ENCODE assay signal across 20 cellular contexts in the genomic region with DNA sequence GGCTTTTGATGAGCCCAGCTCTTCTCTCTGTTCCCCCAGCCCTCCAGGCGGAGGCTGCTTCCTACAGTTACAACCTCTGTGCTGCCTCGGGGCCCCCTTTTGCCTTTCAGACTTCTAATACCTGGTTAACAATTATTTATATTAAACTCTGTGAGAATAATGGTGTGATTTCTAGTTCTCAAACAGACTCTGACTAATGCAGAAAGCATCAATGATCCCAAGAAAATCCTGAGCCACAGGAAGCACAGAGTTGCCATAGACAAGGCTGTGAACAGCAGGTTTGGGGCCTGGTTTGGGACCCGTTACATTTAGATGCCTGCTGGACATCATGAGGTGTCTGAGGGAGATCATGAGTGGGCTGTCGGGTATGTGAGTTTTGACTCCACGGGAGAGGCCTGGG. TPM values are rescaled to one million over a fixed set of nuclear protein-coding genes. Genes with fewer than 3 reads are reported as not detected.
DNase-seq lines count a peak whose midpoint lies in the region; ATAC-seq, FAIRE-seq and TF ChIP-seq lines count a peak whose summit lies in the region.
"Had no signal": no experiment of that assay in that cellular context is flagged by ENCODE, and none has a peak within 500 bp of the region (broad histone marks: within the 10 kb centered on the region; RNA-seq: fewer than 3 reads in every experiment).

No MANE protein-coding gene starts in this region.

- no peak overlapping the region for H4K8ac ChIP-seq in IMR-90 (ENCODE audit: low read depth in 2 of 2, low read length in 2 of 2)

- no peaks in the 10 kb centered on the region for H3K79me1 ChIP-seq in IMR-90 (ENCODE audit: low read depth in 1 of 2, low read length in 2 of 2)

- no peak overlapping the region for H3K56ac ChIP-seq in IMR-90 (ENCODE audit: extremely low read depth, insufficient read depth, low read length)

- H3K9ac ChIP-seq in IMR-90 (ENCODE audit: low read depth, low read length) (no peak overlapping the region), GM12878 (ENCODE audit: control insufficient read depth, insufficient read depth, low read length) (no peak overlapping the region)

- FAIRE-seq in GM12878 (lab: Jason Lieb, UNC) (no peak), D721Med (lab: Jason Lieb, UNC) (no peak)

- H4K91ac ChIP-seq in IMR-90 (ENCODE audit: insufficient read depth, low read depth, low read length): no peak overlapping the region

- H3K4me1 Mint-ChIP-seq in neural crest cell: no peaks in the 10 kb centered on the region

- intact Hi-C loops in A673 (cut with micrococcal nuclease; ENCODE audit: unreplicated experiment): no loop called here
- intact Hi-C loops in IMR-90 (cut with micrococcal nuclease): no loop called here
- intact Hi-C loops in GM12878 (cut with micrococcal nuclease; ENCODE audit: unreplicated experiment): no loop called here

- TF ChIP-seq EP300 in GM12878 (IDR thresholded peaks at IDR 0.05; ENCODE audit: borderline replicate concordance in 1 of 2, control insufficient read depth in 1 of 2, low read depth in 2 of 2, low read length in 2 of 2): no peak

- H3K18ac ChIP-seq in IMR-90 (ENCODE audit: low read depth, low read length): no peak overlapping the region

- no peaks in the 10 kb centered on the region for H3K9me3 ChIP-seq in A673 (ENCODE audit: low read depth, low read length, poor library complexity, severe bottlenecking)
- no peaks in the 10 kb centered on the region for H3K9me3 ChIP-seq in IMR-90 (ENCODE audit: control insufficient read depth, insufficient read depth, low read length)
- H3K9me3 ChIP-seq in GM12878 (replicated peaks; ENCODE audit: control insufficient read depth, insufficient read depth, low read length): no peaks in the 10 kb centered on the region

- H2BK15ac ChIP-seq in IMR-90 (ENCODE audit: low read depth, low read length): no peak overlapping the region

- H2AFZ ChIP-seq in IMR-90 (replicated peaks; ENCODE audit: low read length, poor library complexity): peak overlapping the region; percentile 63
- H2AFZ ChIP-seq in GM12878 (ENCODE audit: control insufficient read depth, low read depth, low read length): no peak overlapping the region
- H2AFZ ChIP-seq: PC-9 had no signal

- no peak overlapping the region for H2BK20ac ChIP-seq in IMR-90 (ENCODE audit: low read depth, low read length)

- POLR2A ChIA-PET in A673 (lab: Charles Lee; ENCODE audit: low non-redundant PET): no interaction called here
- POLR2A ChIA-PET in IMR-90 (lab: Charles Lee; ENCODE audit: unreplicated experiment): no interaction called here
- POLR2A ChIA-PET in GM12878 (lab: Charles Lee): interaction anchor here (5.6 kb wide), 1 partner anchor 16 kb away, joined by 28 read pairs; no protein-coding TSS in a partner anchor

- no peak overlapping the region for H2BK5ac ChIP-seq in IMR-90 (ENCODE audit: low read depth, low read length, poor library complexity, severe bottlenecking)

- BruUV-seq in A673 (replicated peaks; lab: Mats Ljungman, UMichigan): no TSS peak
- no TSS peak for BruUV-seq in IMR-90 (replicated peaks; lab: Mats Ljungman, UMichigan)
- BruUV-seq in GM12878 (replicated peaks; lab: Mats Ljungman, UMichigan): no TSS peak

- H3K4me3 Mint-ChIP-seq in neural crest cell: no peak overlapping the region
- H3K4me3 Mint-ChIP-seq: CD14-positive monocyte, H9 had no signal

- DNase-seq in A673 (ENCODE audit: low spot score) (no peak), IMR-90 (peak; percentile 17), GM12878 (ENCODE audit: low read depth, low spot score) (no peak), neural crest cell (ENCODE audit: low read depth, low spot score) (no peak), RPMI8226 (no peak), NCI-H1092 treated with DMSO at 0.1 percent for 48 hours (lab: John Stamatoyannopoulos, UW) (no peak), D721Med (ENCODE audit: insufficient read length, low spot score) (no peak)
- DNase-seq: GF-D8, H9, KG1, NCI-H1417 treated with DMSO at 0.1 percent for 48 hours, NCI-H187 treated with DMSO at 0.1 percent for 48 hours, NCI-H2227 treated with DMSO at 0.1 percent for 48 hours, NCI-H510A treated with DMSO at 0.1 percent for 48 hours, NCI-H774, PC-9 had no signal

- H3K4me2 ChIP-seq in IMR-90 (ENCODE audit: low read depth, low read length) (no peak overlapping the region), GM12878 (ENCODE audit: control insufficient read depth, insufficient read depth) (peak overlapping the region; percentile 21)
- H3K4me2 ChIP-seq: PC-9 had no signal

- H2BK120ac ChIP-seq in IMR-90 (ENCODE audit: low read depth, low read length): no peak overlapping the region

- ATAC-seq in IMR-90 (ENCODE audit: low read depth): no peak
- no peak for ATAC-seq in GM12878
- no peak for ATAC-seq in HG03108 (IDR thresholded peaks at IDR 0.05; ENCODE audit: unreplicated experiment)

- H3K4me3 ChIP-seq in A673 (ENCODE audit: low read depth, low read length, poor library complexity, severe bottlenecking) (no peak overlapping the region), IMR-90 (ENCODE audit: insufficient read depth, low read depth, low read length) (no peak overlapping the region), GM12878 (no peak overlapping the region)
- H3K4me3 ChIP-seq: PC-9 had no signal

- H3K27me3 ChIP-seq in A673 (replicated peaks; ENCODE audit: insufficient read depth, low read depth, low read length, poor library complexity) (no peaks in the 10 kb centered on the region), IMR-90 (ENCODE audit: control insufficient read depth, insufficient read depth, low read length) (no peaks in the 10 kb centered on the region), GM12878 (replicated peaks in 1 of 2; ENCODE audit: control insufficient read depth in 2 of 2, insufficient read depth in 2 of 2, low read length in 1 of 2) (no peaks in the 10 kb centered on the region)

- no peaks in the 10 kb centered on the region for H3K36me3 ChIP-seq in A673 (ENCODE audit: insufficient read depth, low read length, poor library complexity, severe bottlenecking)
- no peaks in the 10 kb centered on the region for H3K36me3 ChIP-seq in IMR-90 (ENCODE audit: control insufficient read depth, insufficient read depth, low read length)
- H3K36me3 ChIP-seq in GM12878 (ENCODE audit: control insufficient read depth in 2 of 2, insufficient read depth in 2 of 2, low read length in 1 of 2): no peaks in the 10 kb centered on the region

- no peak overlapping the region for H3K4ac ChIP-seq in IMR-90 (ENCODE audit: low read depth, low read length)

- no peak overlapping the region for H3K14ac ChIP-seq in IMR-90 (replicated peaks; ENCODE audit: low read depth, low read length)

- in situ Hi-C loops in IMR-90 (cut with MboI; ENCODE audit: low sequenced_read_pairs) (no loop called here), GM12878 (cut with MboI) (no loop called here)

- WGBS in IMR-90 (ENCODE audit: extremely low coverage in 2 of 2, insufficient read length in 1 of 2), 2 experiments: no CpG with 5 or more reads among the region's 5 CpGs
- 94% methylated on average over 5 of the region's 5 CpGs for WGBS in GM12878 (ENCODE audit: insufficient coverage, insufficient replicate concordance, low lambda C conversion rate, missing lambda C conversion rate)

- dilution Hi-C loops in IMR-90 (cut with HindIII; ENCODE audit: low sequenced_read_pairs, unreplicated experiment): no loop called here

- H3K27ac ChIP-seq in A673 (ENCODE audit: low read depth, low read length, poor library complexity, severe bottlenecking) (peak overlapping the region; percentile 54), IMR-90 (ENCODE audit: insufficient read depth, low read length) (no peak overlapping the region), GM12878 (ENCODE audit: control insufficient read depth, insufficient read depth) (no peak overlapping the region)
- H3K27ac ChIP-seq: 22Rv1, PC-9 had no signal

- H3K36me3 Mint-ChIP-seq in neural crest cell (ENCODE audit: low read depth): no peaks in the 10 kb centered on the region
- H3K36me3 Mint-ChIP-seq: CD14-positive monocyte had no signal

- CTCF ChIA-PET in A673 (lab: Charles Lee) (no interaction called here), IMR-90 (lab: Yijun Ruan, JAX) (no interaction called here), GM12878 (lab: Yijun Ruan, JAX) (no interaction called here)

- no peaks in the 10 kb centered on the region for H3K9me1 ChIP-seq in IMR-90 (ENCODE audit: insufficient read depth, low read length)

- no peaks in the 10 kb centered on the region for H3K27me3 Mint-ChIP-seq in neural crest cell (ENCODE audit: low read depth)

- H3K4me1 ChIP-seq in A673 (ENCODE audit: insufficient read depth, low read length, poor library complexity, severe bottlenecking) (peaks cover 50% of the 10 kb centered on the region), IMR-90 (ENCODE audit: control insufficient read depth, insufficient read depth, low read length) (no peaks in the 10 kb centered on the region), GM12878 (ENCODE audit: control insufficient read depth, insufficient read depth, low read length) (peaks cover 28% of the 10 kb centered on the region)

- TF ChIP-seq RAD21 in IMR-90 (IDR thresholded peaks at IDR 0.05; ENCODE audit: low read length) (no peak), GM12878 (IDR thresholded peaks at IDR 0.05; ENCODE audit: insufficient read depth, low read depth, low read length) (no peak)

- SMC1A ChIA-PET in GM12878 (lab: Charles Lee; ENCODE audit: uncharacterized antibody, unreplicated experiment): interaction anchor here (1.3 to 8.1 kb wide), 2 partner anchors 20 to 201 kb away, joined by 3 to 162 read pairs; no protein-coding TSS in a partner anchor

- no peak overlapping the region for H4K5ac ChIP-seq in IMR-90 (ENCODE audit: low read depth, low read length)

- no peaks in the 10 kb centered on the region for H3K79me2 ChIP-seq in GM12878 (ENCODE audit: control insufficient read depth, insufficient read depth, low read length)

- TF ChIP-seq POLR2A in IMR-90 (IDR thresholded peaks at IDR 0.05; ENCODE audit: low read depth, low read length) (no peak), GM12878 (IDR thresholded peaks at IDR 0.05; ENCODE audit: low read depth, low read length) (no peak)

- H2AK5ac ChIP-seq in IMR-90 (ENCODE audit: low read depth, low read length): no peak overlapping the region

- peak overlapping the region; percentile 84 for H3K27ac Mint-ChIP-seq in neural crest cell (ENCODE audit: unreplicated experiment)
- H3K27ac Mint-ChIP-seq: CD14-positive monocyte had no signal

- RAD21 ChIA-PET in GM12878 (lab: Charles Lee; ENCODE audit: unreplicated experiment): no interaction called here

- no peaks in the 10 kb centered on the region for H4K20me1 ChIP-seq in IMR-90 (ENCODE audit: insufficient read depth, low read length)
- H4K20me1 ChIP-seq in GM12878 (ENCODE audit: control insufficient read depth, insufficient read depth): no peaks in the 10 kb centered on the region

- H3K23ac ChIP-seq in IMR-90 (ENCODE audit: low read depth, low read length): no peak overlapping the region

- H3K9me3 Mint-ChIP-seq in neural crest cell: peaks cover 4% of the 10 kb centered on the region

- H2AK9ac ChIP-seq in IMR-90 (replicated peaks; ENCODE audit: low read depth, low read length, poor library complexity): no peak overlapping the region

- no peak for TF ChIP-seq CTCF in A673 (conservative IDR thresholded peaks at IDR 0.05; ENCODE audit: low read depth, low read length)
- no peak for TF ChIP-seq CTCF in IMR-90 (conservative IDR thresholded peaks at IDR 0.05; ENCODE audit: low read depth, low read length)
- TF ChIP-seq CTCF in GM12878 (IDR thresholded peaks at IDR 0.05 in 2 of 3, conservative IDR thresholded peaks at IDR 0.05 in 1 of 3; ENCODE audit: control insufficient read depth in 2 of 3, extremely low read depth in 1 of 3, insufficient read depth in 1 of 3, low read depth in 3 of 3, low read length in 3 of 3): no peak
- TF ChIP-seq CTCF in neural crest cell (conservative IDR thresholded peaks at IDR 0.05): no peak
- no peak for TF ChIP-seq CTCF in D721Med (IDR thresholded peaks at IDR 0.05; ENCODE audit: insufficient read depth, missing control alignments)

RNA-seq across cellular contexts. Expression of a gene that starts 37.4 kb away (rescaled TPM):
- total RNA-seq in A673 (2021) (0.13 and 0.52 TPM in 2 replicates), IMR-90 (2012; rRNA removed) (not detected in 2 replicates), GM12878 (2014; rRNA removed) (2.9 and 3.9 TPM in 2 replicates), GM12878 (2014; rRNA removed; fragmentation: Illumina TruSeq; extraction: Trizol) (2.8 and 2.9 TPM in 2 replicates), GM12878 (2021) (2.3 and 2.6 TPM in 2 replicates), neural crest cell (not detected in 2 replicates)
- polyA plus RNA-seq in IMR-90 (2012; rRNA removed) (0.02 TPM in 1 of 2 replicates, not detected in the other), GM12878 (2011; rRNA removed) (7.1 and 8.3 TPM in 2 replicates), GM12878 (2014; fragmentation: Illumina TruSeq; extraction: Trizol) (2.1 and 2.4 TPM in 2 replicates), GM12878 (2014; fragmentation: Nextera tagmentation; extraction: Ambion mirVana) (1 to 10 TPM; 1.1 to 1.2 TPM), GM12878 (2014; rRNA removed) (1.3 TPM in 2 replicates), GM12878 (2016; fragmentation: Nextera tagmentation; extraction: Ambion mirVana) (1 to 10 TPM; 1.6 to 2.2 TPM)
- polyA plus RNA-seq in IMR-90 (2012; cell fraction: cytosol; rRNA removed): not detected in 2 replicates
- polyA plus RNA-seq in IMR-90 (2012; cell fraction: nucleus; rRNA removed; ENCODE audit: low replicate concordance): 0.02 TPM in 1 of 2 replicates, not detected in the other
- total RNA-seq in GM12878 (2013; cell fraction: nucleolus; rRNA removed): 98.1 and 104 TPM in 2 replicates
- 1.3 TPM for polyA plus RNA-seq in GM12878 (2011; ENCODE audit: low read depth)
- 4.8 and 5.4 TPM in 2 replicates for polyA plus RNA-seq in GM12878 (2011; cell fraction: cytosol; rRNA removed)
- polyA plus RNA-seq in GM12878 (2011; cell fraction: nucleus; rRNA removed): 6.1 and 6.6 TPM in 2 replicates
- polyA plus RNA-seq in GM12878 (2012): 1.7 and 2.3 TPM in 2 replicates
- polyA minus RNA-seq in GM12878 (2011; rRNA and poly(A)+ RNA removed): 24.1 and 26.5 TPM in 2 replicates
- 2.4 and 4.1 TPM in 2 replicates for polyA minus RNA-seq in GM12878 (2011; cell fraction: cytosol; rRNA and poly(A)+ RNA removed)
- polyA minus RNA-seq in GM12878 (2011; cell fraction: nucleus; rRNA and poly(A)+ RNA removed): 30.9 and 46.5 TPM in 2 replicates
- total RNA-seq: Daoy had no signal
- polyA plus RNA-seq: CD14-positive monocyte had no signal
